Comparison of ENCODE assay signal across 17 cellular contexts in genomic region chr10:48274636-48275035, GRCh38. TPM values are rescaled to one million over a fixed set of nuclear protein-coding genes. Genes with fewer than 3 reads are reported as not detected.
DNase-seq lines count a peak whose midpoint lies in the region; ATAC-seq lines count a peak whose summit lies in the region.
"Had no signal": no experiment of that assay in that cellular context is flagged by ENCODE, and none has a peak within 500 bp of the region (broad histone marks: within the 10 kb centered on the region; RNA-seq: fewer than 3 reads in every experiment).

Gene FRMPD2 (minus strand): TSS chr10:48274696. CDS start chr10:48274567, 129 bp downstream.

- peak; percentile 62 for DNase-seq in DMS153 (lab: John Stamatoyannopoulos, UW)
- peak in 3 of 61 donors; percentile 11 to 39 (median 20) for DNase-seq in caudate nucleus (lab: John Stamatoyannopoulos, UW)
- DNase-seq in mesenchymal stem cell = no peak
- no peak for DNase-seq in MV-4-11 (lab: John Stamatoyannopoulos, UW)
- no peak for DNase-seq in NCI-H2171 (lab: John Stamatoyannopoulos, UW)
- DNase-seq: activated CD4-positive, alpha-beta T cell treated with anti-CD3 and anti-CD28 coated beads, Interleukin-2, amount 50 U/mL, for 48 hours; activated naive CD4-positive, alpha-beta T cell treated with anti-CD3 and anti-CD28 coated beads, Interleukin-2, amount 10 ng/mL, durations not matched to agents 7 days and 5 days; cortex of kidney; left ventricle myocardium inferior; PC-3; small intestine; stimulated activated CD4-positive, alpha-beta T cell treated with anti-CD3 and anti-CD28 coated beads, Interleukin-4, amount 100 ng/mL, for 4 hours; T-helper 17 cell had no signal

- H3K79me1 ChIP-seq in mesenchymal stem cell (replicated peaks; ENCODE audit: low read length, poor library complexity, severe bottlenecking) = no peaks in the 10 kb centered on the region

- no peak within 1 kb of the TSS for H3K9ac ChIP-seq in HUES48 (ENCODE audit: low read depth, low read length)
- no peak within 1 kb of the TSS for H3K9ac ChIP-seq in mesenchymal stem cell (ENCODE audit: low read length)

- H2BK5ac ChIP-seq in mesenchymal stem cell (ENCODE audit: low read depth, low read length, poor library complexity, severe bottlenecking) = no peak within 1 kb of the TSS

- no peak within 1 kb of the TSS for H2BK12ac ChIP-seq in mesenchymal stem cell (ENCODE audit: low read length in 2 of 2)

- no peaks in the 10 kb centered on the region for H3K36me3 ChIP-seq in HUES48 (ENCODE audit: control insufficient read depth, insufficient read depth, low read length)
- no peaks in the 10 kb centered on the region for H3K36me3 ChIP-seq in mesenchymal stem cell (ENCODE audit: control insufficient read depth in 1 of 2, insufficient read depth in 2 of 2, low read depth in 1 of 2, low read length in 2 of 2)
- H3K36me3 ChIP-seq: left ventricle myocardium inferior had no signal

- H3K23ac ChIP-seq in mesenchymal stem cell (ENCODE audit: low read length in 2 of 2) = no peak within 1 kb of the TSS

- H3K9me3 ChIP-seq in HUES48 (ENCODE audit: control insufficient read depth, insufficient read depth, low read length) (no peaks in the 10 kb centered on the region), mesenchymal stem cell (ENCODE audit: control insufficient read depth, low read length) (no peaks in the 10 kb centered on the region)

- H3K14ac ChIP-seq in mesenchymal stem cell (ENCODE audit: low read length in 2 of 2) = no peak within 1 kb of the TSS

- no peak within 1 kb of the TSS for H3K4ac ChIP-seq in mesenchymal stem cell (ENCODE audit: low read depth in 1 of 2, low read length in 2 of 2)

- no peak within 1 kb of the TSS for H3K4me3 ChIP-seq in HUES48 (ENCODE audit: low read depth, low read length)
- no peak within 1 kb of the TSS for H3K4me3 ChIP-seq in mesenchymal stem cell (ENCODE audit: insufficient read depth in 1 of 2, low read depth in 1 of 2, low read length in 2 of 2)
- H3K4me3 ChIP-seq: left ventricle myocardium inferior had no signal

- 26% methylated on average over 8 of the region's 8 CpGs for WGBS in mesenchymal stem cell

- no peak within 1 kb of the TSS for H2AFZ ChIP-seq in mesenchymal stem cell (ENCODE audit: low read depth, low read length)

- ATAC-seq in GM19463 (IDR thresholded peaks at IDR 0.05; ENCODE audit: unreplicated experiment) = no peak
- ATAC-seq in GM18502 (IDR thresholded peaks at IDR 0.05; ENCODE audit: poor library complexity, unreplicated experiment) = no peak
- ATAC-seq: PC-3, T-helper 17 cell had no signal

- peaks cover 7% of the 10 kb centered on the region; the same call in 1 of the 2 replicates for H3K4me1 ChIP-seq in HUES48 (ENCODE audit: control insufficient read depth, insufficient read depth, low read length)
- no peaks in the 10 kb centered on the region for H3K4me1 ChIP-seq in mesenchymal stem cell (ENCODE audit: control insufficient read depth, insufficient read depth, low read depth, low read length)
- H3K4me1 ChIP-seq: left ventricle myocardium inferior had no signal

- H4K91ac ChIP-seq in mesenchymal stem cell (ENCODE audit: low read length) = peak within 1 kb of the TSS; percentile 39

- H3K27me3 ChIP-seq in HUES48 (ENCODE audit: control insufficient read depth, insufficient read depth, low read length) = no peaks in the 10 kb centered on the region
- peaks cover 24 to 55% of the 10 kb centered on the region in 2 experiments for H3K27me3 ChIP-seq in mesenchymal stem cell (ENCODE audit: control insufficient read depth in 1 of 2, insufficient read depth in 1 of 2, low read length in 2 of 2)

- H3K4me2 ChIP-seq in mesenchymal stem cell (ENCODE audit: low read length, poor library complexity, severe bottlenecking) = no peak within 1 kb of the TSS

- no peak within 1 kb of the TSS for H2AK5ac ChIP-seq in mesenchymal stem cell (ENCODE audit: low read length, severe bottlenecking)

- H2BK15ac ChIP-seq in mesenchymal stem cell (ENCODE audit: low read depth, poor library complexity, severe bottlenecking) = no peak within 1 kb of the TSS

- H3K27ac ChIP-seq in HUES48 (ENCODE audit: low read depth, low read length) (peak within 1 kb of the TSS; percentile 43), caudate nucleus (ENCODE audit: low read depth, low read length) (peak within 1 kb of the TSS; percentile 48), mesenchymal stem cell (ENCODE audit: low read length, poor library complexity, severe bottlenecking) (no peak within 1 kb of the TSS)
- H3K27ac ChIP-seq: left ventricle myocardium inferior, VCaP had no signal

- no peak within 1 kb of the TSS for H2BK120ac ChIP-seq in mesenchymal stem cell (ENCODE audit: low read depth, low read length)

- H3K18ac ChIP-seq in mesenchymal stem cell (ENCODE audit: low read depth in 1 of 2, low read length in 2 of 2) = no peak within 1 kb of the TSS

- H4K8ac ChIP-seq in mesenchymal stem cell (ENCODE audit: low read length) = no peak within 1 kb of the TSS

RNA-seq across cellular contexts. Expression of gene FRMPD2, which starts in this region (rescaled TPM):
- polyA plus RNA-seq in mesenchymal stem cell (2013, experiment 1 of 2) = 0.03 TPM
- not detected for polyA plus RNA-seq in mesenchymal stem cell (2013, experiment 2 of 2)
- polyA plus RNA-seq: small intestine had no signal
